ENCODE assay signal across 1 cellular context in genomic region chr5:116272281-116272941, GRCh38.
TF ChIP-seq lines count a peak whose summit lies in the region.

No MANE protein-coding gene starts in this region.

TF ChIP-seq in GM12878, 131 proteins besides CTCF, POLR2A, EP300 and RAD21 (continued from another document):
- no peak for TF ChIP-seq ZNF687 (IDR thresholded peaks at IDR 0.05)
- no peak for TF ChIP-seq ZNF274 (IDR thresholded peaks at IDR 0.05; ENCODE audit: insufficient read depth, insufficient read length)
- TF ChIP-seq CHD1 (IDR thresholded peaks at IDR 0.05; ENCODE audit: low read depth, low read length) = no peak
- TF ChIP-seq RELB (IDR thresholded peaks at IDR 0.05; ENCODE audit: low read depth) = no peak
- no peak for TF ChIP-seq HDAC6 (IDR thresholded peaks at IDR 0.05; ENCODE audit: unreplicated experiment)
TF ChIP-seq in GM12878: peak in this region for 0.
